Comparison of ENCODE assay signal across 1 cellular context in the genomic region with DNA sequence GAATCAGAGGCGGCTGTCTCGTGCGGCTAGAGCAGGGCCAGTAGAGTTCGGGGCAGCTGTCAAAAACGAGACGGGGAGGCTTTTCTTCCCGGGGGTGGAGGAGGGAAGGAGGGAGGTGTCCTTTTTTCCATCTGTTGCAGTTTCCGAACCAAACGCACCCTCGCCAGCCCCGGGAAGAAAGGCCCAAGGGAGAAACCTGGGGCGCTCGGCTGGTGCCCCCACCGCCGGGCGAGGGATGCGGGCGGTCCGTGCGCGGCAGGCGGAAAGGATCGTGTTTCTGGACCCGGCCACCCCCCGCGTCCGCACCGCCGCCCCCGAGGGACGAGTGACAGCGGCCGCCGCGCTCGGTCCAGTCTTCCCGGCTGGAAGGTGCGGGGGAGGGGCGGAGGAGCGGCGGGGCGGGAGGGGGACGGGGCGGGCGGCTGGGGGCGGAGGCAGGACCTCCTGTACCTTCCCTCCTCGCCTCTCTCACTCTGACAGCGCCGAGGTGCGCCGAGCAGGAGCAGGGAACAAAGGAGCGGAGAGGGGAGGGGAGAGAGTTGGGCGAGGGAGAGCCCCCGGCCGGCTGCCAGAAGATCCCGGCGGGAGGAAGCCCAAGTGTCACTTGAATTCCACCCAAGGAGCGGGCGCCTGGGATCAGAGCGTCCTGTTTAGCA.
TF ChIP-seq lines count a peak whose summit lies in the region.

A gene (plus strand): TSS at position 471 of the 656 bp plus-strand sequence. CDS start 318 bp downstream, outside the sequence.

TF ChIP-seq in HEK293, 187 proteins besides CTCF, POLR2A, EP300 and RAD21 (continued from another document and continues in another):
- peak; percentile 95 for TF ChIP-seq ZNF423 (tag by site-specific recombination; IDR thresholded peaks at IDR 0.05)
- peak; percentile 68 for TF ChIP-seq ZSCAN30 (tag by site-specific recombination; IDR thresholded peaks at IDR 0.05)
- TF ChIP-seq ZNF561 (tag by site-specific recombination; IDR thresholded peaks at IDR 0.05; ENCODE audit: borderline replicate concordance): peak; percentile 18; the same call in 1 of the 2 replicates
- TF ChIP-seq ZBTB7A (tag by site-specific recombination; IDR thresholded peaks at IDR 0.05; ENCODE audit: low read depth): no peak
- TF ChIP-seq ZNF24 (tag by site-specific recombination; IDR thresholded peaks at IDR 0.05): no peak
- no peak for TF ChIP-seq ZSCAN16 (tag by site-specific recombination; IDR thresholded peaks at IDR 0.05)
- peak; percentile 65 for TF ChIP-seq ZBTB8A (tag by site-specific recombination; IDR thresholded peaks at IDR 0.05)
- TF ChIP-seq GLIS1 (tag by site-specific recombination; IDR thresholded peaks at IDR 0.05): peak; percentile 95
- peak; percentile 42; the same call in 1 of the 2 replicates for TF ChIP-seq SP7 (tag by site-specific recombination; IDR thresholded peaks at IDR 0.05)
- TF ChIP-seq, protein P1, sequence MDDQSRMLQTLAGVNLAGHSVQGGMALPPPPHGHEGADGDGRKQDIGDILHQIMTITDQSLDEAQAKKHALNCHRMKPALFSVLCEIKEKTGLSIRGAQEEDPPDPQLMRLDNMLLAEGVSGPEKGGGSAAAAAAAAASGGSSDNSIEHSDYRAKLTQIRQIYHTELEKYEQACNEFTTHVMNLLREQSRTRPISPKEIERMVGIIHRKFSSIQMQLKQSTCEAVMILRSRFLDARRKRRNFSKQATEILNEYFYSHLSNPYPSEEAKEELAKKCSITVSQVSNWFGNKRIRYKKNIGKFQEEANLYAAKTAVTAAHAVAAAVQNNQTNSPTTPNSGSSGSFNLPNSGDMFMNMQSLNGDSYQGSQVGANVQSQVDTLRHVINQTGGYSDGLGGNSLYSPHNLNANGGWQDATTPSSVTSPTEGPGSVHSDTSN (CRISPR knock-in tag; IDR thresholded peaks at IDR 0.05): 0 out of 2 replicates have a peak, but pooled peaks have one; percentile 18
- no peak for TF ChIP-seq ZNF776 (tag by site-specific recombination; IDR thresholded peaks at IDR 0.05; ENCODE audit: borderline replicate concordance)
- TF ChIP-seq, protein P2, sequence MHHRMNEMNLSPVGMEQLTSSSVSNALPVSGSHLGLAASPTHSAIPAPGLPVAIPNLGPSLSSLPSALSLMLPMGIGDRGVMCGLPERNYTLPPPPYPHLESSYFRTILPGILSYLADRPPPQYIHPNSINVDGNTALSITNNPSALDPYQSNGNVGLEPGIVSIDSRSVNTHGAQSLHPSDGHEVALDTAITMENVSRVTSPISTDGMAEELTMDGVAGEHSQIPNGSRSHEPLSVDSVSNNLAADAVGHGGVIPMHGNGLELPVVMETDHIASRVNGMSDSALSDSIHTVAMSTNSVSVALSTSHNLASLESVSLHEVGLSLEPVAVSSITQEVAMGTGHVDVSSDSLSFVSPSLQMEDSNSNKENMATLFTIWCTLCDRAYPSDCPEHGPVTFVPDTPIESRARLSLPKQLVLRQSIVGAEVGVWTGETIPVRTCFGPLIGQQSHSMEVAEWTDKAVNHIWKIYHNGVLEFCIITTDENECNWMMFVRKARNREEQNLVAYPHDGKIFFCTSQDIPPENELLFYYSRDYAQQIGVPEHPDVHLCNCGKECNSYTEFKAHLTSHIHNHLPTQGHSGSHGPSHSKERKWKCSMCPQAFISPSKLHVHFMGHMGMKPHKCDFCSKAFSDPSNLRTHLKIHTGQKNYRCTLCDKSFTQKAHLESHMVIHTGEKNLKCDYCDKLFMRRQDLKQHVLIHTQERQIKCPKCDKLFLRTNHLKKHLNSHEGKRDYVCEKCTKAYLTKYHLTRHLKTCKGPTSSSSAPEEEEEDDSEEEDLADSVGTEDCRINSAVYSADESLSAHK (tag by site-specific recombination; IDR thresholded peaks at IDR 0.05): peak; percentile 68; the same call in 1 of the 2 replicates
- TF ChIP-seq, protein P3, sequence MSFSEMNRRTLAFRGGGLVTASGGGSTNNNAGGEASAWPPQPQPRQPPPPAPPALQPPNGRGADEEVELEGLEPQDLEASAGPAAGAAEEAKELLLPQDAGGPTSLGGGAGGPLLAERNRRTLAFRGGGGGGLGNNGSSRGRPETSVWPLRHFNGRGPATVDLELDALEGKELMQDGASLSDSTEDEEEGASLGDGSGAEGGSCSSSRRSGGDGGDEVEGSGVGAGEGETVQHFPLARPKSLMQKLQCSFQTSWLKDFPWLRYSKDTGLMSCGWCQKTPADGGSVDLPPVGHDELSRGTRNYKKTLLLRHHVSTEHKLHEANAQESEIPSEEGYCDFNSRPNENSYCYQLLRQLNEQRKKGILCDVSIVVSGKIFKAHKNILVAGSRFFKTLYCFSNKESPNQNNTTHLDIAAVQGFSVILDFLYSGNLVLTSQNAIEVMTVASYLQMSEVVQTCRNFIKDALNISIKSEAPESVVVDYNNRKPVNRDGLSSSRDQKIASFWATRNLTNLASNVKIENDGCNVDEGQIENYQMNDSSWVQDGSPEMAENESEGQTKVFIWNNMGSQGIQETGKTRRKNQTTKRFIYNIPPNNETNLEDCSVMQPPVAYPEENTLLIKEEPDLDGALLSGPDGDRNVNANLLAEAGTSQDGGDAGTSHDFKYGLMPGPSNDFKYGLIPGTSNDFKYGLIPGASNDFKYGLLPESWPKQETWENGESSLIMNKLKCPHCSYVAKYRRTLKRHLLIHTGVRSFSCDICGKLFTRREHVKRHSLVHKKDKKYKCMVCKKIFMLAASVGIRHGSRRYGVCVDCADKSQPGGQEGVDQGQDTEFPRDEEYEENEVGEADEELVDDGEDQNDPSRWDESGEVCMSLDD (tag by site-specific recombination; IDR thresholded peaks at IDR 0.05): peak; percentile 8; the same call in 1 of the 2 replicates
- peak; percentile 82 for TF ChIP-seq IKZF3 (tag by site-specific recombination; IDR thresholded peaks at IDR 0.05)
- no peak for TF ChIP-seq ZNF350 (tag by site-specific recombination; IDR thresholded peaks at IDR 0.05)
- no peak for TF ChIP-seq ZNF791 (tag by site-specific recombination; IDR thresholded peaks at IDR 0.05)
- TF ChIP-seq EGR2 (tag by site-specific recombination; IDR thresholded peaks at IDR 0.05; ENCODE audit: low read depth): 0 out of 2 replicates have a peak, but pooled peaks have one; percentile 24
- peak; percentile 58 for TF ChIP-seq KLF10 (tag by site-specific recombination; IDR thresholded peaks at IDR 0.05)
- TF ChIP-seq SP3 (tag by site-specific recombination; IDR thresholded peaks at IDR 0.05): peak; percentile 65; the same call in 1 of the 2 replicates
- TF ChIP-seq, protein P4, sequence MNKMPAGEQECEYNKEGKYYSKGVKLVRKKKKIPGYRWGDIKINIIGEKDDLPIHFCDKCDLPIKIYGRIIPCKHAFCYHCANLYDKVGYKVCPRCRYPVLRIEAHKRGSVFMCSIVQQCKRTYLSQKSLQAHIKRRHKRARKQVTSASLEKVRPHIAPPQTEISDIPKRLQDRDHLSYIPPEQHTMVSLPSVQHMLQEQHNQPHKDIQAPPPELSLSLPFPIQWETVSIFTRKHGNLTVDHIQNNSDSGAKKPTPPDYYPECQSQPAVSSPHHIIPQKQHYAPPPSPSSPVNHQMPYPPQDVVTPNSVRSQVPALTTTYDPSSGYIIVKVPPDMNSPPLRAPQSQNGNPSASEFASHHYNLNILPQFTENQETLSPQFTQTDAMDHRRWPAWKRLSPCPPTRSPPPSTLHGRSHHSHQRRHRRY (tag by site-specific recombination; IDR thresholded peaks at IDR 0.05): no peak
- TF ChIP-seq, protein P5, sequence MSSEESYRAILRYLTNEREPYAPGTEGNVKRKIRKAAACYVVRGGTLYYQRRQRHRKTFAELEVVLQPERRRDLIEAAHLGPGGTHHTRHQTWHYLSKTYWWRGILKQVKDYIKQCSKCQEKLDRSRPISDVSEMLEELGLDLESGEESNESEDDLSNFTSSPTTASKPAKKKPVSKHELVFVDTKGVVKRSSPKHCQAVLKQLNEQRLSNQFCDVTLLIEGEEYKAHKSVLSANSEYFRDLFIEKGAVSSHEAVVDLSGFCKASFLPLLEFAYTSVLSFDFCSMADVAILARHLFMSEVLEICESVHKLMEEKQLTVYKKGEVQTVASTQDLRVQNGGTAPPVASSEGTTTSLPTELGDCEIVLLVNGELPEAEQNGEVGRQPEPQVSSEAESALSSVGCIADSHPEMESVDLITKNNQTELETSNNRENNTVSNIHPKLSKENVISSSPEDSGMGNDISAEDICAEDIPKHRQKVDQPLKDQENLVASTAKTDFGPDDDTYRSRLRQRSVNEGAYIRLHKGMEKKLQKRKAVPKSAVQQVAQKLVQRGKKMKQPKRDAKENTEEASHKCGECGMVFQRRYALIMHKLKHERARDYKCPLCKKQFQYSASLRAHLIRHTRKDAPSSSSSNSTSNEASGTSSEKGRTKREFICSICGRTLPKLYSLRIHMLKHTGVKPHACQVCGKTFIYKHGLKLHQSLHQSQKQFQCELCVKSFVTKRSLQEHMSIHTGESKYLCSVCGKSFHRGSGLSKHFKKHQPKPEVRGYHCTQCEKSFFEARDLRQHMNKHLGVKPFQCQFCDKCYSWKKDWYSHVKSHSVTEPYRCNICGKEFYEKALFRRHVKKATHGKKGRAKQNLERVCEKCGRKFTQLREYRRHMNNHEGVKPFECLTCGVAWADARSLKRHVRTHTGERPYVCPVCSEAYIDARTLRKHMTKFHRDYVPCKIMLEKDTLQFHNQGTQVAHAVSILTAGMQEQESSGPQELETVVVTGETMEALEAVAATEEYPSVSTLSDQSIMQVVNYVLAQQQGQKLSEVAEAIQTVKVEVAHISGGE (tag by site-specific recombination; conservative IDR thresholded peaks at IDR 0.05; ENCODE audit: low read depth): no peak
- TF ChIP-seq, protein P6, sequence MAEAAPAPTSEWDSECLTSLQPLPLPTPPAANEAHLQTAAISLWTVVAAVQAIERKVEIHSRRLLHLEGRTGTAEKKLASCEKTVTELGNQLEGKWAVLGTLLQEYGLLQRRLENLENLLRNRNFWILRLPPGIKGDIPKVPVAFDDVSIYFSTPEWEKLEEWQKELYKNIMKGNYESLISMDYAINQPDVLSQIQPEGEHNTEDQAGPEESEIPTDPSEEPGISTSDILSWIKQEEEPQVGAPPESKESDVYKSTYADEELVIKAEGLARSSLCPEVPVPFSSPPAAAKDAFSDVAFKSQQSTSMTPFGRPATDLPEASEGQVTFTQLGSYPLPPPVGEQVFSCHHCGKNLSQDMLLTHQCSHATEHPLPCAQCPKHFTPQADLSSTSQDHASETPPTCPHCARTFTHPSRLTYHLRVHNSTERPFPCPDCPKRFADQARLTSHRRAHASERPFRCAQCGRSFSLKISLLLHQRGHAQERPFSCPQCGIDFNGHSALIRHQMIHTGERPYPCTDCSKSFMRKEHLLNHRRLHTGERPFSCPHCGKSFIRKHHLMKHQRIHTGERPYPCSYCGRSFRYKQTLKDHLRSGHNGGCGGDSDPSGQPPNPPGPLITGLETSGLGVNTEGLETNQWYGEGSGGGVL (tag by site-specific recombination; IDR thresholded peaks at IDR 0.05): peak; percentile 93
- TF ChIP-seq, protein P7, sequence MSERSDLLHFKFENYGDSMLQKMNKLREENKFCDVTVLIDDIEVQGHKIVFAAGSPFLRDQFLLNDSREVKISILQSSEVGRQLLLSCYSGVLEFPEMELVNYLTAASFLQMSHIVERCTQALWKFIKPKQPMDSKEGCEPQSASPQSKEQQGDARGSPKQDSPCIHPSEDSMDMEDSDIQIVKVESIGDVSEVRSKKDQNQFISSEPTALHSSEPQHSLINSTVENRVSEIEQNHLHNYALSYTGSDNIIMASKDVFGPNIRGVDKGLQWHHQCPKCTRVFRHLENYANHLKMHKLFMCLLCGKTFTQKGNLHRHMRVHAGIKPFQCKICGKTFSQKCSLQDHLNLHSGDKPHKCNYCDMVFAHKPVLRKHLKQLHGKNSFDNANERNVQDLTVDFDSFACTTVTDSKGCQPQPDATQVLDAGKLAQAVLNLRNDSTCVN (tag by site-specific recombination; optimal IDR thresholded peaks at IDR 0.05): peak; percentile 39
- no peak for TF ChIP-seq REPIN1 (tag by site-specific recombination; IDR thresholded peaks at IDR 0.05; ENCODE audit: low read depth)
- TF ChIP-seq, protein P8, sequence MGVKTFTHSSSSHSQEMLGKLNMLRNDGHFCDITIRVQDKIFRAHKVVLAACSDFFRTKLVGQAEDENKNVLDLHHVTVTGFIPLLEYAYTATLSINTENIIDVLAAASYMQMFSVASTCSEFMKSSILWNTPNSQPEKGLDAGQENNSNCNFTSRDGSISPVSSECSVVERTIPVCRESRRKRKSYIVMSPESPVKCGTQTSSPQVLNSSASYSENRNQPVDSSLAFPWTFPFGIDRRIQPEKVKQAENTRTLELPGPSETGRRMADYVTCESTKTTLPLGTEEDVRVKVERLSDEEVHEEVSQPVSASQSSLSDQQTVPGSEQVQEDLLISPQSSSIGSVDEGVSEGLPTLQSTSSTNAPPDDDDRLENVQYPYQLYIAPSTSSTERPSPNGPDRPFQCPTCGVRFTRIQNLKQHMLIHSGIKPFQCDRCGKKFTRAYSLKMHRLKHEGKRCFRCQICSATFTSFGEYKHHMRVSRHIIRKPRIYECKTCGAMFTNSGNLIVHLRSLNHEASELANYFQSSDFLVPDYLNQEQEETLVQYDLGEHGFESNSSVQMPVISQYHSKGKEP (tag by site-specific recombination; IDR thresholded peaks at IDR 0.05): peak; percentile 47; the same call in 1 of the 2 replicates
- TF ChIP-seq SP2 (tag by site-specific recombination; IDR thresholded peaks at IDR 0.05): peak; percentile 41; the same call in 1 of the 2 replicates
- 0 out of 2 replicates have a peak, but pooled peaks have one; percentile 9 for TF ChIP-seq ZNF394 (tag by site-specific recombination; IDR thresholded peaks at IDR 0.05; ENCODE audit: borderline replicate concordance)
- peak; percentile 55 for TF ChIP-seq SCRT2 (tag by site-specific recombination; IDR thresholded peaks at IDR 0.05)
- TF ChIP-seq ZIC2 (tag by site-specific recombination; IDR thresholded peaks at IDR 0.05): peak; percentile 93
- peak; percentile 75 for TF ChIP-seq ZNF366 (tag by site-specific recombination; conservative IDR thresholded peaks at IDR 0.05)
- TF ChIP-seq ZNF549 (tag by site-specific recombination; IDR thresholded peaks at IDR 0.05): no peak
- TF ChIP-seq, protein P9, sequence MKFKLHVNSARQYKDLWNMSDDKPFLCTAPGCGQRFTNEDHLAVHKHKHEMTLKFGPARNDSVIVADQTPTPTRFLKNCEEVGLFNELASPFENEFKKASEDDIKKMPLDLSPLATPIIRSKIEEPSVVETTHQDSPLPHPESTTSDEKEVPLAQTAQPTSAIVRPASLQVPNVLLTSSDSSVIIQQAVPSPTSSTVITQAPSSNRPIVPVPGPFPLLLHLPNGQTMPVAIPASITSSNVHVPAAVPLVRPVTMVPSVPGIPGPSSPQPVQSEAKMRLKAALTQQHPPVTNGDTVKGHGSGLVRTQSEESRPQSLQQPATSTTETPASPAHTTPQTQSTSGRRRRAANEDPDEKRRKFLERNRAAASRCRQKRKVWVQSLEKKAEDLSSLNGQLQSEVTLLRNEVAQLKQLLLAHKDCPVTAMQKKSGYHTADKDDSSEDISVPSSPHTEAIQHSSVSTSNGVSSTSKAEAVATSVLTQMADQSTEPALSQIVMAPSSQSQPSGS (tag by site-specific recombination; IDR thresholded peaks at IDR 0.05; ENCODE audit: low read depth): no peak
- TF ChIP-seq ZNF341 (tag by site-specific recombination; IDR thresholded peaks at IDR 0.05; ENCODE audit: low read depth): peak; percentile 87
- no peak for TF ChIP-seq ZNF114 (tag by site-specific recombination; IDR thresholded peaks at IDR 0.05)
- peak; percentile 56 for TF ChIP-seq WT1 (tag by site-specific recombination; IDR thresholded peaks at IDR 0.05)
- TF ChIP-seq ZNF555 (tag by site-specific recombination; conservative IDR thresholded peaks at IDR 0.05): no peak
- peak; percentile 4; the same call in 1 of the 2 replicates for TF ChIP-seq KLF8 (tag by site-specific recombination; IDR thresholded peaks at IDR 0.05)
